ENCODE assay signal across 8 cellular contexts in genomic region chr4:146945556-146946374, GRCh38. TPM values are rescaled to one million over a fixed set of nuclear protein-coding genes. Genes with fewer than 3 reads are reported as not detected.
A peak's percentile ranks its signal among the peaks of the same experiment; 100 is the strongest.
DNase-seq lines count a peak whose midpoint lies in the region; TF ChIP-seq lines count a peak whose summit lies in the region.

TSS of gene TTC29 (minus strand) at chr4:146945864. CDS start at chr4:146939895, 5,969 bp downstream.

- DNase-seq in Daoy (ENCODE audit: low read depth), result peak; percentile 84
- peak; percentile 43 for DNase-seq in GOT3 (lab: John Stamatoyannopoulos, UW)
- peak; percentile 27 for DNase-seq in LNCaP clone FGC (ENCODE audit: low read depth)
- DNase-seq in SK-MEL-5 (ENCODE audit: low read depth, low spot score), result peak; percentile 76
- peak; percentile 90 for DNase-seq in activated naive CD4-positive, alpha-beta T cell treated with anti-CD3 and anti-CD28 coated beads, Interleukin-2, amount 10 ng/mL, durations not matched to agents 7 days and 5 days
- peak; percentile 83 for DNase-seq in globus pallidus (ENCODE audit: low spot score)
- DNase-seq in non-pigmented ciliary epithelial cell (ENCODE audit: low read depth), result peak; percentile 51

- H3K4me1 Mint-ChIP-seq in activated naive CD4-positive, alpha-beta T cell treated with anti-CD3 and anti-CD28 coated beads, Interleukin-2, amount 10 ng/mL, durations not matched to agents 7 days and 5 days, result peaks cover 21% of the 10 kb centered on the region

- H3K36me3 ChIP-seq in subcutaneous abdominal adipose tissue (ENCODE audit: control insufficient read depth in 5 of 5, insufficient read depth in 5 of 5, low read length in 5 of 5), result no peaks in the 10 kb centered on the region

- no peaks in the 10 kb centered on the region for H3K9me3 Mint-ChIP-seq in activated naive CD4-positive, alpha-beta T cell treated with anti-CD3 and anti-CD28 coated beads, Interleukin-2, amount 10 ng/mL, durations not matched to agents 7 days and 5 days

- no peak within 1 kb of the TSS for H3K27ac Mint-ChIP-seq in activated naive CD4-positive, alpha-beta T cell treated with anti-CD3 and anti-CD28 coated beads, Interleukin-2, amount 10 ng/mL, durations not matched to agents 7 days and 5 days

- no peaks in the 10 kb centered on the region for H3K36me3 Mint-ChIP-seq in activated naive CD4-positive, alpha-beta T cell treated with anti-CD3 and anti-CD28 coated beads, Interleukin-2, amount 10 ng/mL, durations not matched to agents 7 days and 5 days

- no peaks in the 10 kb centered on the region for H3K9me3 ChIP-seq in subcutaneous abdominal adipose tissue (ENCODE audit: control insufficient read depth in 5 of 5, low read length in 5 of 5)

- H3K4me3 ChIP-seq in LNCaP clone FGC (ENCODE audit: low read depth, low read length) (peak within 1 kb of the TSS; percentile 40), subcutaneous abdominal adipose tissue (ENCODE audit: low read depth in 1 of 5, low read length in 5 of 5) (peak within 1 kb of the TSS; percentile 75 to 84 (median 78))

- in situ Hi-C loops in SK-MEL-5 (cut with HindIII; ENCODE audit: low pct_unique_long_range_greater_than_20kb, low sequenced_read_pairs), result no loop called here

- H3K27ac ChIP-seq in subcutaneous abdominal adipose tissue (ENCODE audit: low read depth, low read length), result no peak within 1 kb of the TSS

- peak within 1 kb of the TSS in 3 of 5 donors; percentile 62 to 75 (median 72) for H3K9ac ChIP-seq in subcutaneous abdominal adipose tissue (ENCODE audit: low read length in 5 of 5)

- H3K4me1 ChIP-seq in subcutaneous abdominal adipose tissue (ENCODE audit: control insufficient read depth in 5 of 5, insufficient read depth in 5 of 5, low read length in 5 of 5), result peaks cover 0 to 18% (median 15%) of the 10 kb centered on the region in 5 donors

- CTCF ChIA-PET in activated naive CD4-positive, alpha-beta T cell treated with anti-CD3 and anti-CD28 coated beads, Interleukin-2, amount 10 ng/mL, durations not matched to agents 7 days and 5 days (lab: Charles Lee), result no interaction called here

- no peak for TF ChIP-seq CTCF in LNCaP clone FGC (IDR thresholded peaks at IDR 0.05; ENCODE audit: control insufficient read depth, extremely low read depth, insufficient read depth)

- peaks cover 27% of the 10 kb centered on the region for H3K27me3 Mint-ChIP-seq in activated naive CD4-positive, alpha-beta T cell treated with anti-CD3 and anti-CD28 coated beads, Interleukin-2, amount 10 ng/mL, durations not matched to agents 7 days and 5 days

- H3K27me3 ChIP-seq in subcutaneous abdominal adipose tissue (ENCODE audit: control insufficient read depth in 5 of 5, insufficient read depth in 4 of 5, low read length in 5 of 5), result peaks cover 0 to 6% (median 4%) of the 10 kb centered on the region in 5 donors

- peak within 1 kb of the TSS; percentile 71 for H3K4me3 Mint-ChIP-seq in activated naive CD4-positive, alpha-beta T cell treated with anti-CD3 and anti-CD28 coated beads, Interleukin-2, amount 10 ng/mL, durations not matched to agents 7 days and 5 days

RNA-seq across cellular contexts. Expression of gene TTC29, which starts in this region (rescaled TPM):
- total RNA-seq in Daoy (2014; rRNA removed; shearing (Covaris generic)), result not detected in 2 replicates
- not detected in 2 replicates for total RNA-seq in SK-MEL-5 (2014; rRNA removed; shearing (Covaris generic))
- polyA plus RNA-seq in SK-MEL-5 (2015; cell fraction: cytosol; rRNA removed), result not detected in 2 replicates
- not detected in 2 replicates for polyA plus RNA-seq in SK-MEL-5 (2015; cell fraction: nucleus; rRNA removed)

Comparison
In these comparisons a context has a peak if more than half of its experiments do, and no peak if none do; other contexts are left out.
1. Peak in DNase-seq in Daoy; RNA of the gene not detected or under 1 TPM.
2. Peak in DNase-seq in SK-MEL-5; RNA of the gene not detected or under 1 TPM.
3. DNase-seq: peak in every context shown above with its lines; median percentile 90 in activated naive CD4-positive, alpha-beta T cell treated with anti-CD3 and anti-CD28 coated beads, Interleukin-2, amount 10 ng/mL, durations not matched to agents 7 days and 5 days; 84 in Daoy; 83 in globus pallidus; 76 in SK-MEL-5; 51 in non-pigmented ciliary epithelial cell; 43 in GOT3; 27 in LNCaP clone FGC.